8 cellular contexts compared by ENCODE assay signal in the genomic region with DNA sequence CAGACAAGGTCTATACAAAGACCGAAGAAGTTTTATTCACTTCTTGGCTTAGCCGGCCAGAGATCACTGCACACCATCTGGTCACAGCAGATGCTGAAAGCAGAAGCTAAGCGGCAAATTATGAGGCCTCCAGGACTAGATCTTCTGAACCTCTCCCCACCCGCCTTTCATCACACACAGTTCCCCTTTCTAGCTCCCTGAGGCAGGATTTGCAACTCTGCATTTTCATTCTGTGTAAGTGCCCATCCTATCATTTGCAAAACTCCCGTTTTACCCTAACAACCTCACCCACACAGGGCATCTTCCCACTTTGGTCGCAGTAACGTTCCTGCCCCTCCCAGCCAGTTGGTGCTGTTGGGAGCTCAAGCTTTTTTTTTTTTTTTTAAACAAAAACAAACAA. TPM values are rescaled to one million over a fixed set of nuclear protein-coding genes. Genes with fewer than 3 reads are reported as not detected.
DNase-seq lines count a peak whose midpoint lies in the region; ATAC-seq and TF ChIP-seq lines count a peak whose summit lies in the region.

No MANE protein-coding gene starts in this region.

- TF ChIP-seq CTCF in GM13976 (IDR thresholded peaks at IDR 0.05; ENCODE audit: borderline replicate concordance, control extremely low read depth, extremely low read depth, insufficient read depth, missing control alignments): no peak
- no peak for TF ChIP-seq CTCF in testis (IDR thresholded peaks at IDR 0.05)

- intact Hi-C loops in testis (cut with DNase I; ENCODE audit: low total_unique reads): no loop called here

- H3K27me3 ChIP-seq in testis: no peaks in the 10 kb centered on the region

- H3K27ac ChIP-seq in testis: peak overlapping the region in 1 of 2 donors; percentile 65

- in situ Hi-C loops in GM13976 (cut with MboI; ENCODE audit: low sequenced_read_pairs, unreplicated experiment): no loop called here

- peak; percentile 27 for ATAC-seq in HG02588 (IDR thresholded peaks at IDR 0.05; ENCODE audit: unreplicated experiment)
- no peak for ATAC-seq in GM18520 (IDR thresholded peaks at IDR 0.05; ENCODE audit: unreplicated experiment)

- H3K4me1 ChIP-seq in testis: peaks cover 11% of the 10 kb centered on the region

- WGBS in testis, 2 donors: 30 to 45% methylated on average over 7 of the region's 7 CpGs

- H3K36me3 ChIP-seq in testis (ENCODE audit: low read depth, missing control alignments): no peaks in the 10 kb centered on the region

- H3K4me3 ChIP-seq in testis: no peak overlapping the region

- DNase-seq in GM13976 (ENCODE audit: low spot score) (peak; percentile 57), NCI-H69 (lab: John Stamatoyannopoulos, UW) (peak; percentile 39), germinal center (ENCODE audit: low spot score) (peak; percentile 63), testis (peak; percentile 58), NCI-H345 treated with DMSO at 0.1 percent for 48 hours (lab: John Stamatoyannopoulos, UW; ENCODE audit: unreplicated experiment) (no peak)
- no peak for DNase-seq in NK-92 treated with Interleukin-12 subunit alpha and Interleukin-12 subunit beta, amount 100 ng/mL, for 24 hours (lab: John Stamatoyannopoulos, UW)

- H3K9me3 ChIP-seq in testis: no peaks in the 10 kb centered on the region

- TF ChIP-seq POLR2A in testis (IDR thresholded peaks at IDR 0.05): no peak

RNA-seq across cellular contexts. Expression of a gene that starts 3.1 kb away (rescaled TPM):
- 10 to 100 TPM; 66.0 to 66.4 TPM for total RNA-seq in testis
- polyA plus RNA-seq in testis (ENCODE audit: insufficient read depth, low read depth, low replicate concordance): 73.9 TPM

RNA-seq across cellular contexts. Expression of a gene that starts 16.7 kb away (rescaled TPM):
- total RNA-seq in testis: 10 to 100 TPM; 19.0 to 23.2 TPM
- polyA plus RNA-seq in testis (ENCODE audit: insufficient read depth, low read depth, low replicate concordance): 39.3 TPM

RNA-seq across cellular contexts. Expression of a gene that starts 34.0 kb away (rescaled TPM):
- total RNA-seq in testis: 10 to 100 TPM; 40.2 to 56.2 TPM
- polyA plus RNA-seq in testis (ENCODE audit: insufficient read depth, low read depth, low replicate concordance): 41.9 TPM

Comparison
In these comparisons a context has a peak if more than half of its experiments do, and no peak if none do; other contexts are left out.
1. DNase-seq: peak in GM13976 (single experiment), NCI-H69 (single experiment), germinal center (single experiment) and testis (single experiment); none in NK-92 treated with Interleukin-12 subunit alpha and Interleukin-12 subunit beta, amount 100 ng/mL, for 24 hours (single experiment) and NCI-H345 treated with DMSO at 0.1 percent for 48 hours (single experiment).